ENCODE assay signal across 8 cellular contexts in genomic region chr20:33667245-33668086, GRCh38. TPM values are rescaled to one million over a fixed set of nuclear protein-coding genes. Genes with fewer than 3 reads are reported as not detected.
DNase-seq lines count a peak whose midpoint lies in the region; ATAC-seq and TF ChIP-seq lines count a peak whose summit lies in the region.

No MANE protein-coding gene starts in this region.

- H3K27ac ChIP-seq in endodermal cell (ENCODE audit: low read depth, low read length) = no peak overlapping the region
- peak overlapping the region; percentile 41 for H3K27ac ChIP-seq in subcutaneous abdominal adipose tissue (ENCODE audit: low read depth, low read length)

- 37 to 57% methylated on average over 52 to 94 of the region's 94 CpGs for WGBS in endodermal cell (ENCODE audit: insufficient coverage in 1 of 2, insufficient read length in 1 of 2), 2 experiments

- H3K36me3 Mint-ChIP-seq in endodermal cell (ENCODE audit: low read depth) = peaks cover 44% of the 10 kb centered on the region

- H3K4me1 ChIP-seq in endodermal cell (ENCODE audit: control insufficient read depth, insufficient read depth, low read length) (peaks cover 2% of the 10 kb centered on the region), subcutaneous abdominal adipose tissue (ENCODE audit: control insufficient read depth in 5 of 5, insufficient read depth in 5 of 5, low read length in 5 of 5) (peaks cover 3 to 52% (median 48%) of the 10 kb centered on the region in 5 donors)

- no peak overlapping the region for H3K9ac ChIP-seq in endodermal cell (ENCODE audit: extremely low read depth, low read length, poor library complexity, severe bottlenecking)
- H3K9ac ChIP-seq in subcutaneous abdominal adipose tissue (ENCODE audit: low read length in 5 of 5) = peak overlapping the region in 3 of 5 donors; percentile 40 to 42 (median 41)

- no peaks in the 10 kb centered on the region for H3K27me3 ChIP-seq in endodermal cell (ENCODE audit: control insufficient read depth, insufficient read depth, low read length, poor library complexity, severe bottlenecking)
- H3K27me3 ChIP-seq in subcutaneous abdominal adipose tissue (ENCODE audit: control insufficient read depth in 5 of 5, insufficient read depth in 4 of 5, low read length in 5 of 5) = no peaks in the 10 kb centered on the region

- H3K27me3 Mint-ChIP-seq in endodermal cell (ENCODE audit: insufficient read depth) = peaks cover 4% of the 10 kb centered on the region

- H3K9me3 ChIP-seq in endodermal cell (ENCODE audit: control insufficient read depth, low read length) = no peaks in the 10 kb centered on the region
- no peaks in the 10 kb centered on the region for H3K9me3 ChIP-seq in subcutaneous abdominal adipose tissue (ENCODE audit: control insufficient read depth in 5 of 5, low read length in 5 of 5)

- no peak for ATAC-seq in GM21360 (IDR thresholded peaks at IDR 0.05; ENCODE audit: unreplicated experiment)

- H3K36me3 ChIP-seq in endodermal cell (ENCODE audit: control insufficient read depth, insufficient read depth, low read length) = peaks cover 27% of the 10 kb centered on the region
- H3K36me3 ChIP-seq in subcutaneous abdominal adipose tissue (ENCODE audit: control insufficient read depth in 5 of 5, insufficient read depth in 5 of 5, low read length in 5 of 5) = peaks cover 0 to 29% (median 14%) of the 10 kb centered on the region in 5 donors

- H3K4me3 ChIP-seq in endodermal cell (ENCODE audit: low read length) (peak overlapping the region; percentile 60), subcutaneous abdominal adipose tissue (ENCODE audit: low read depth in 1 of 5, low read length in 5 of 5) (peak overlapping the region in 4 of 5 donors; percentile 67 to 73 (median 67))

- H3K9me3 Mint-ChIP-seq in endodermal cell = no peaks in the 10 kb centered on the region

- peak; percentile 54 for DNase-seq in GM03348 (ENCODE audit: low spot score)
- peak; percentile 75 for DNase-seq in GOT3 (lab: John Stamatoyannopoulos, UW)
- DNase-seq in NCI-H1417 treated with DMSO at 0.1 percent for 48 hours (lab: John Stamatoyannopoulos, UW) = peak; percentile 11
- peak; percentile 92 for DNase-seq in activated CD8-positive, alpha-beta memory T cell treated with anti-CD3 and anti-CD28 coated beads for 24 hours
- peak; percentile 70 for DNase-seq in endodermal cell
- DNase-seq in mucosa of gallbladder (ENCODE audit: low spot score) = peak; percentile 38

- TF ChIP-seq CTCF in endodermal cell (conservative IDR thresholded peaks at IDR 0.05) = peak; percentile 98

- no peak overlapping the region for H3K27ac Mint-ChIP-seq in endodermal cell

- peak overlapping the region; percentile 53 for H3K4me3 Mint-ChIP-seq in endodermal cell

- peaks cover 25% of the 10 kb centered on the region for H3K4me1 Mint-ChIP-seq in endodermal cell

RNA-seq across cellular contexts. Expression of gene ACTL10, which starts 0.7 kb away (rescaled TPM):
- under 1 TPM in 1 of 2 donors, not detected in 1; 0.42 TPM for total RNA-seq in endodermal cell
- polyA plus RNA-seq in endodermal cell (2013, experiment 1 of 2) = 0.28 TPM
- 0.17 TPM for polyA plus RNA-seq in endodermal cell (2013, experiment 2 of 2)
- total RNA-seq in mucosa of gallbladder = 4.8 TPM

RNA-seq across cellular contexts. Expression of gene C20orf144, which starts 5.3 kb away (rescaled TPM):
- total RNA-seq in endodermal cell (under 1 TPM in 1 of 2 donors, not detected in 1; 0.44 TPM), mucosa of gallbladder (0.09 TPM)
- 0.18 TPM for polyA plus RNA-seq in endodermal cell (2013, experiment 1 of 2)
- 0.17 TPM for polyA plus RNA-seq in endodermal cell (2013, experiment 2 of 2)

RNA-seq across cellular contexts. Expression of gene NECAB3, which starts 6.8 kb away (rescaled TPM):
- total RNA-seq in endodermal cell (10 to 100 TPM; 77.2 to 92.3 TPM), mucosa of gallbladder (37.3 TPM)
- polyA plus RNA-seq in endodermal cell (2013, experiment 1 of 2) = 29.9 TPM
- polyA plus RNA-seq in endodermal cell (2013, experiment 2 of 2) = 27.4 TPM

RNA-seq across cellular contexts. Expression of gene E2F1, which starts 18.7 kb away (rescaled TPM):
- total RNA-seq in endodermal cell (10 to 100 TPM; 26.9 to 33.7 TPM), mucosa of gallbladder (2.3 TPM)
- polyA plus RNA-seq in endodermal cell (2013, experiment 1 of 2) = 35.1 TPM
- polyA plus RNA-seq in endodermal cell (2013, experiment 2 of 2) = 28.9 TPM

RNA-seq across cellular contexts. Expression of gene PXMP4, which starts 52.6 kb away (rescaled TPM):
- total RNA-seq in endodermal cell = 1 to 10 TPM; 1.5 to 3.8 TPM
- 1.6 TPM for polyA plus RNA-seq in endodermal cell (2013, experiment 1 of 2)
- polyA plus RNA-seq in endodermal cell (2013, experiment 2 of 2) = 1.8 TPM
- total RNA-seq in mucosa of gallbladder = 17.9 TPM

Comparison
In these comparisons a context has a peak if more than half of its experiments do, and no peak if none do; other contexts are left out.
1. DNase-seq: peak in every context shown above with its lines; median percentile 92 in activated CD8-positive, alpha-beta memory T cell treated with anti-CD3 and anti-CD28 coated beads for 24 hours; 75 in GOT3; 70 in endodermal cell; 54 in GM03348; 38 in mucosa of gallbladder; 11 in NCI-H1417 treated with DMSO at 0.1 percent for 48 hours.